9 cellular contexts compared by ENCODE assay signal in genomic region chrX:71909956-71910355, GRCh38. TPM values are rescaled to one million over a fixed set of nuclear protein-coding genes. Genes with fewer than 3 reads are reported as not detected.
A peak's percentile ranks its signal among the peaks of the same experiment; 100 is the strongest.
DNase-seq lines count a peak whose midpoint lies in the region; ATAC-seq and TF ChIP-seq lines count a peak whose summit lies in the region.
"Had no signal": no experiment of that assay in that cellular context is flagged by ENCODE, and none has a peak within 500 bp of the region (broad histone marks: within the 10 kb centered on the region; RNA-seq: fewer than 3 reads in every experiment).

No MANE protein-coding gene starts in this region.

- in situ Hi-C loops in astrocyte of the cerebellum (cut with HindIII; ENCODE audit: low sequenced_read_pairs): no loop called here

- no peaks in the 10 kb centered on the region for H3K9me3 Mint-ChIP-seq in activated T-cell treated with anti-CD3 and anti-CD28 coated beads, Interleukin-2, amount 50 U/mL, for 24 hours
- H3K9me3 Mint-ChIP-seq in immature natural killer cell: no peaks in the 10 kb centered on the region

- peak overlapping the region; percentile 50 for H3K4me3 Mint-ChIP-seq in activated T-cell treated with anti-CD3 and anti-CD28 coated beads, Interleukin-2, amount 50 U/mL, for 24 hours
- peak overlapping the region in 2 of 5 donors; percentile 67 to 71 for H3K4me3 Mint-ChIP-seq in immature natural killer cell

- TF ChIP-seq CTCF in astrocyte of the cerebellum (IDR thresholded peaks at IDR 0.05; ENCODE audit: low read depth, low read length, missing control alignments): peak; percentile 34

- no peak overlapping the region for H3K27ac Mint-ChIP-seq in activated T-cell treated with anti-CD3 and anti-CD28 coated beads, Interleukin-2, amount 50 U/mL, for 24 hours
- no peak overlapping the region for H3K27ac Mint-ChIP-seq in immature natural killer cell

- no peak overlapping the region for H3K9ac ChIP-seq in stomach smooth muscle (ENCODE audit: low read length in 2 of 2)

- no peak overlapping the region for H3K27ac ChIP-seq in stomach smooth muscle (ENCODE audit: low read length)

- no peaks in the 10 kb centered on the region for H3K4me1 Mint-ChIP-seq in activated T-cell treated with anti-CD3 and anti-CD28 coated beads, Interleukin-2, amount 50 U/mL, for 24 hours (ENCODE audit: low read depth)
- no peaks in the 10 kb centered on the region for H3K4me1 Mint-ChIP-seq in immature natural killer cell

- H3K9me3 ChIP-seq in iPS-18c (ENCODE audit: control insufficient read depth, insufficient read depth, low read length) (peaks cover 8% of the 10 kb centered on the region), stomach smooth muscle (ENCODE audit: control insufficient read depth in 2 of 2, low read length in 2 of 2) (no peaks in the 10 kb centered on the region)

- peaks cover 3% of the 10 kb centered on the region for H3K4me1 ChIP-seq in stomach smooth muscle (ENCODE audit: control insufficient read depth, insufficient read depth, low read length)

- peaks cover 83% of the 10 kb centered on the region for H3K27me3 Mint-ChIP-seq in activated T-cell treated with anti-CD3 and anti-CD28 coated beads, Interleukin-2, amount 50 U/mL, for 24 hours
- peaks cover 7 to 26% (median 21%) of the 10 kb centered on the region in 3 donors for H3K27me3 Mint-ChIP-seq in immature natural killer cell (ENCODE audit: low read depth in 3 of 3)

- no peaks in the 10 kb centered on the region for H3K36me3 ChIP-seq in stomach smooth muscle (ENCODE audit: control insufficient read depth in 2 of 2, insufficient read depth in 2 of 2, low read length in 2 of 2)

- H3K27me3 ChIP-seq in stomach smooth muscle (ENCODE audit: control insufficient read depth in 1 of 2, insufficient read depth in 2 of 2, low read length in 2 of 2): peaks cover 0 to 25% of the 10 kb centered on the region in 2 donors

- H3K4me3 ChIP-seq in astrocyte of the cerebellum (ENCODE audit: low read depth, low read length) (peak overlapping the region; percentile 37), iPS-18c (ENCODE audit: insufficient read depth, low read depth, low read length) (peak overlapping the region; percentile 71; the same call in 1 of the 2 replicates), stomach smooth muscle (ENCODE audit: low read length in 2 of 2) (peak overlapping the region; percentile 49 to 72)

- H3K36me3 Mint-ChIP-seq in activated T-cell treated with anti-CD3 and anti-CD28 coated beads, Interleukin-2, amount 50 U/mL, for 24 hours (ENCODE audit: low read depth): no peaks in the 10 kb centered on the region
- no peaks in the 10 kb centered on the region for H3K36me3 Mint-ChIP-seq in immature natural killer cell
- H3K36me3 Mint-ChIP-seq: naive B cell had no signal

- DNase-seq in activated T-cell treated with anti-CD3 and anti-CD28 coated beads, Interleukin-2, amount 50 U/mL, for 24 hours: no peak
- no peak for DNase-seq in activated T-cell treated with anti-CD3 and anti-CD28 coated beads, Interleukin-2, amount 50 U/mL, for 48 hours
- DNase-seq in astrocyte of the cerebellum (ENCODE audit: low read depth): no peak
- DNase-seq in immature natural killer cell: no peak
- DNase-seq: naive B cell had no signal

- no peak for ATAC-seq in HG03025 (IDR thresholded peaks at IDR 0.05; ENCODE audit: low FRiP score, unreplicated experiment)
- ATAC-seq in GM18861 (IDR thresholded peaks at IDR 0.05; ENCODE audit: unreplicated experiment): no peak

RNA-seq across cellular contexts. Expression of gene NHSL2, which starts 0.7 kb away (rescaled TPM):
- 10 to 100 TPM; 10.2 to 29.0 (median 10.6) TPM for polyA plus RNA-seq in immature natural killer cell
